In genomic region chr6:79544939-79545450, GRCh38 we compare ENCODE assay signal across 8 cellular contexts. TPM values are rescaled to one million over a fixed set of nuclear protein-coding genes. Genes with fewer than 3 reads are reported as not detected.
DNase-seq lines count a peak whose midpoint lies in the region; ATAC-seq and TF ChIP-seq lines count a peak whose summit lies in the region.

No MANE protein-coding gene starts in this region.

- H3K27ac Mint-ChIP-seq in Calu3 (ENCODE audit: unreplicated experiment): peak overlapping the region; percentile 79
- no peak overlapping the region for H3K27ac Mint-ChIP-seq in activated naive CD4-positive, alpha-beta T cell treated with anti-CD3 and anti-CD28 coated beads for 36 hours

- H3K4me3 Mint-ChIP-seq in Calu3 (ENCODE audit: low read depth, unreplicated experiment): peak overlapping the region; percentile 52
- H3K4me3 Mint-ChIP-seq in activated naive CD4-positive, alpha-beta T cell treated with anti-CD3 and anti-CD28 coated beads for 36 hours: no peak overlapping the region

- H3K9me3 ChIP-seq in right cardiac atrium (ENCODE audit: control insufficient read depth, low read length): no peaks in the 10 kb centered on the region

- 2% methylated on average over 7 of the region's 7 CpGs for WGBS in right cardiac atrium

- intact Hi-C loops in Calu3 (cut with micrococcal nuclease; ENCODE audit: unreplicated experiment): no loop called here
- intact Hi-C loops in right cardiac atrium (cut with DNase I): no loop called here
- intact Hi-C loops in activated naive CD4-positive, alpha-beta T cell treated with anti-CD3 and anti-CD28 coated beads for 36 hours (cut with micrococcal nuclease): no loop called here

- H3K4me3 ChIP-seq in right cardiac atrium (ENCODE audit: low read length) (peak overlapping the region; percentile 12), rectal smooth muscle tissue (ENCODE audit: low read length) (no peak overlapping the region)

- H3K9me3 Mint-ChIP-seq in Calu3 (ENCODE audit: low read depth, unreplicated experiment): no peaks in the 10 kb centered on the region
- no peaks in the 10 kb centered on the region for H3K9me3 Mint-ChIP-seq in activated naive CD4-positive, alpha-beta T cell treated with anti-CD3 and anti-CD28 coated beads for 36 hours

- peaks cover 31% of the 10 kb centered on the region for H3K36me3 Mint-ChIP-seq in Calu3 (ENCODE audit: insufficient read depth, unreplicated experiment)
- no peaks in the 10 kb centered on the region for H3K36me3 Mint-ChIP-seq in activated naive CD4-positive, alpha-beta T cell treated with anti-CD3 and anti-CD28 coated beads for 36 hours (ENCODE audit: low read depth)

- TF ChIP-seq CTCF in Calu3 (IDR thresholded peaks at IDR 0.05; ENCODE audit: unreplicated experiment): no peak

- no peaks in the 10 kb centered on the region for H3K27me3 Mint-ChIP-seq in Calu3 (ENCODE audit: unreplicated experiment)
- peaks cover 4% of the 10 kb centered on the region for H3K27me3 Mint-ChIP-seq in activated naive CD4-positive, alpha-beta T cell treated with anti-CD3 and anti-CD28 coated beads for 36 hours (ENCODE audit: low read depth)

- CTCF ChIA-PET in Calu3 (lab: Charles Lee): interaction anchor here (0.6 to 1.9 kb wide), 11 partner anchors 8 to 324 kb away, joined by 3 to 9 read pairs (median 3); partner anchors contain the start of genes LCA5 and SH3BGRL2
- CTCF ChIA-PET in activated naive CD4-positive, alpha-beta T cell treated with anti-CD3 and anti-CD28 coated beads for 36 hours (lab: Charles Lee): interaction anchor here (1.0 kb wide), 1 partner anchor 127 kb away, joined by 3 read pairs; no protein-coding TSS in a partner anchor

- H3K4me1 Mint-ChIP-seq in Calu3 (ENCODE audit: low read depth, unreplicated experiment): peaks cover 42% of the 10 kb centered on the region
- H3K4me1 Mint-ChIP-seq in activated naive CD4-positive, alpha-beta T cell treated with anti-CD3 and anti-CD28 coated beads for 36 hours (ENCODE audit: low read depth): no peaks in the 10 kb centered on the region

- no peaks in the 10 kb centered on the region for H3K36me3 ChIP-seq in rectal smooth muscle tissue (ENCODE audit: control insufficient read depth, insufficient read depth, low read length)

- ATAC-seq in GM19438 (IDR thresholded peaks at IDR 0.05; ENCODE audit: low read depth, unreplicated experiment) (peak; percentile 81), HG03432 (IDR thresholded peaks at IDR 0.05; ENCODE audit: unreplicated experiment) (peak; percentile 87), right cardiac atrium (peak; percentile 91 to 97)

- peaks cover 4% of the 10 kb centered on the region for H3K4me1 ChIP-seq in right cardiac atrium (ENCODE audit: control insufficient read depth, insufficient read depth, low read length)
- H3K4me1 ChIP-seq in rectal smooth muscle tissue (ENCODE audit: control insufficient read depth, insufficient read depth, low read length): peaks cover 16% of the 10 kb centered on the region

- DNase-seq in Calu3 (peak; percentile 80), NCI-H510A (lab: John Stamatoyannopoulos, UW) (peak; percentile 77), astrocyte of the hippocampus (ENCODE audit: low read depth, low spot score) (peak; percentile 97), right cardiac atrium (peak; percentile 72 to 79 (median 74))
- DNase-seq in activated naive CD4-positive, alpha-beta T cell treated with anti-CD3 and anti-CD28 coated beads for 36 hours: no peak

- H3K27me3 ChIP-seq in right cardiac atrium (ENCODE audit: control insufficient read depth, insufficient read depth): no peaks in the 10 kb centered on the region
- no peaks in the 10 kb centered on the region for H3K27me3 ChIP-seq in rectal smooth muscle tissue (ENCODE audit: control insufficient read depth, insufficient read depth, low read length)

- no TSS peak for BruUV-seq in Calu3 (replicated peaks; lab: Mats Ljungman, UMichigan)

- H3K9ac ChIP-seq in rectal smooth muscle tissue (ENCODE audit: low read length): no peak overlapping the region

- peak overlapping the region; percentile 33 for H3K27ac ChIP-seq in right cardiac atrium (ENCODE audit: low read length)
- H3K27ac ChIP-seq in rectal smooth muscle tissue (ENCODE audit: low read depth, low read length): peak overlapping the region; percentile 73

RNA-seq across cellular contexts. Expression of gene LCA5, which starts 7.8 kb away (rescaled TPM):
- 13.9 and 18.3 TPM in 2 replicates for total RNA-seq in Calu3 (2022)
- total RNA-seq in right cardiac atrium: 1 to 10 TPM; 2.8 to 4.1 (median 3.7) TPM
- polyA plus RNA-seq in right cardiac atrium: 1.6 TPM
- under 1 TPM; 0.22 to 0.29 TPM for total RNA-seq in activated naive CD4-positive, alpha-beta T cell treated with anti-CD3 and anti-CD28 coated beads for 36 hours
